Comparison of ENCODE assay signal across 1 cellular context in genomic region chr7:102830206-102830605, GRCh38.
TF ChIP-seq lines count a peak whose summit lies in the region.

No MANE protein-coding gene starts in this region.

TF ChIP-seq in K562, 482 proteins besides CTCF, POLR2A, EP300 and RAD21 (continued from another document):
- TF ChIP-seq ZMIZ1 (IDR thresholded peaks at IDR 0.05; ENCODE audit: low read depth in 2 of 2, low read length in 2 of 2) (no peak), THRAP3 (IDR thresholded peaks at IDR 0.05; ENCODE audit: borderline replicate concordance) (no peak), ZKSCAN3 (CRISPR knock-in tag; IDR thresholded peaks at IDR 0.05) (no peak)
